In genomic region chr17:49548051-49548505, GRCh38 we compare ENCODE assay signal across 23 cellular contexts. TPM values are rescaled to one million over a fixed set of nuclear protein-coding genes. Genes with fewer than 3 reads are reported as not detected.
DNase-seq lines count a peak whose midpoint lies in the region; ATAC-seq and TF ChIP-seq lines count a peak whose summit lies in the region.
"Had no signal": no experiment of that assay in that cellular context is flagged by ENCODE, and none has a peak within 500 bp of the region (broad histone marks: within the 10 kb centered on the region; RNA-seq: fewer than 3 reads in every experiment).

No MANE protein-coding gene starts in this region.

- intact Hi-C loops in left ventricle myocardium superior (cut with micrococcal nuclease) = loop anchor here (10.0 kb wide), 1 partner anchor 53 kb away; the partner anchor contains the start of gene NGFR

- ATAC-seq in left ventricle myocardium superior = peak; percentile 83
- no peak for ATAC-seq in GM18498 (IDR thresholded peaks at IDR 0.05; ENCODE audit: unreplicated experiment)
- ATAC-seq: activated T-cell treated with anti-CD3 and anti-CD28 coated beads, Interleukin-2, amount 50 U/mL, for 4 hours; stimulated activated naive CD8-positive, alpha-beta T cell treated with anti-CD3 and anti-CD28 coated beads, Interleukin-15, amount 100 ng/mL, for 72 hours had no signal

- POLR2A ChIA-PET in GM10248 (lab: Yijun Ruan, JAX) = no interaction called here

- TF ChIP-seq CTCF in WERI-Rb-1 (IDR thresholded peaks at IDR 0.05; ENCODE audit: low read depth, low read length) (no peak), osteoblast (IDR thresholded peaks at IDR 0.05; ENCODE audit: extremely low read depth, low read depth, low read length) (no peak), GM10248 (IDR thresholded peaks at IDR 0.05; ENCODE audit: control extremely low read depth, extremely low read depth, low read depth, missing control alignments) (no peak)

- no peaks in the 10 kb centered on the region for H3K36me3 ChIP-seq in BLaER1 treated with 17β-estradiol and CSF1 and Interleukin-3, amounts not matched to agents 10 nM and 100 nM
- no peaks in the 10 kb centered on the region for H3K36me3 ChIP-seq in WERI-Rb-1
- H3K36me3 ChIP-seq in osteoblast (ENCODE audit: insufficient read depth, low read length) = no peaks in the 10 kb centered on the region
- H3K36me3 ChIP-seq: tibial artery had no signal

- peaks cover 0 to 11% (median 0%) of the 10 kb centered on the region in 11 experiments; a peak in 2 of 22 replicates for H3K27me3 ChIP-seq in BLaER1 treated with 17β-estradiol and CSF1 and Interleukin-3, amounts not matched to agents 10 nM and 100 nM
- H3K27me3 ChIP-seq in WERI-Rb-1 (ENCODE audit: insufficient read depth, low read depth, severe bottlenecking) (no peaks in the 10 kb centered on the region), osteoblast (ENCODE audit: insufficient read depth, low read length) (peaks cover 24% of the 10 kb centered on the region)
- H3K27me3 ChIP-seq: foreskin keratinocyte had no signal

- no peak overlapping the region for H3K27ac ChIP-seq in BLaER1 treated with 17β-estradiol and CSF1 and Interleukin-3, amounts not matched to agents 10 nM and 100 nM
- H3K27ac ChIP-seq in WERI-Rb-1 (peak overlapping the region; percentile 42; the same call in 1 of the 2 replicates), osteoblast (ENCODE audit: low read depth, low read length) (no peak overlapping the region)
- H3K27ac ChIP-seq: foreskin keratinocyte, skin epidermis, tibial artery had no signal

- peak overlapping the region in 9 of 11 experiments; percentile 29 to 83 (median 75); a peak in 18 of 22 replicates for H3K4me2 ChIP-seq in BLaER1 treated with 17β-estradiol and CSF1 and Interleukin-3, amounts not matched to agents 10 nM and 100 nM
- no peak overlapping the region for H3K4me2 ChIP-seq in osteoblast (ENCODE audit: insufficient read depth, low read length)

- H3K4me3 ChIP-seq in BLaER1 treated with 17β-estradiol and CSF1 and Interleukin-3, amounts not matched to agents 10 nM and 100 nM = no peak overlapping the region
- H3K4me3 ChIP-seq in WERI-Rb-1 (ENCODE audit: low read depth, low read length) (no peak overlapping the region), osteoblast (ENCODE audit: insufficient read depth, low read length) (no peak overlapping the region)
- H3K4me3 ChIP-seq: skin epidermis, tibial artery had no signal

- no peaks in the 10 kb centered on the region; a peak in 1 of 22 replicates for H4K20me1 ChIP-seq in BLaER1 treated with 17β-estradiol and CSF1 and Interleukin-3, amounts not matched to agents 10 nM and 100 nM
- H4K20me1 ChIP-seq in osteoblast (ENCODE audit: insufficient read depth, low read length) = no peaks in the 10 kb centered on the region

- H3K9me3 ChIP-seq in BLaER1 treated with 17β-estradiol and CSF1 and Interleukin-3, amounts not matched to agents 10 nM and 100 nM (replicated peaks in 1 of 11) = peaks cover 11 to 20% (median 17%) of the 10 kb centered on the region in 11 experiments
- no peaks in the 10 kb centered on the region for H3K9me3 ChIP-seq in WERI-Rb-1 (ENCODE audit: severe bottlenecking)
- H3K9me3 ChIP-seq in osteoblast (ENCODE audit: low read depth, low read length) = no peaks in the 10 kb centered on the region
- H3K9me3 ChIP-seq: tibial artery had no signal

- CTCF ChIA-PET in GM10248 (lab: Yijun Ruan, JAX) = interaction anchor here (5.5 kb wide), 1 partner anchor 8 kb away, joined by 40 read pairs; no protein-coding TSS in a partner anchor

- H3K79me2 ChIP-seq in osteoblast (ENCODE audit: insufficient read depth, low read length) = no peaks in the 10 kb centered on the region

- DNase-seq in WERI-Rb-1 (no peak), left ventricle myocardium superior (peak; percentile 64), osteoblast (ENCODE audit: insufficient read length, low spot score, missing footprints) (peak; percentile 63), GM10248 (ENCODE audit: extremely low spot score) (no peak), cortex of kidney (lab: John Stamatoyannopoulos, UW) (no peak), NCI-H82 (lab: John Stamatoyannopoulos, UW) (no peak)
- DNase-seq: activated B cell treated with CpG ODN at 0.5 μM for 24 hours; activated CD4-positive, alpha-beta T cell treated with anti-CD3 and anti-CD28 coated beads, Interleukin-2, amount 50 U/mL, for 1 hour; activated naive CD4-positive, alpha-beta T cell treated with Interleukin-2 at 50 U/mL for 16 hours; activated T-cell treated with anti-CD3 and anti-CD28 coated beads, Interleukin-2, amount 50 U/mL, for 4 hours; foreskin keratinocyte; GDM1; NCI-H2171 treated with DMSO at 0.1 percent for 48 hours; occipital lobe; SHP77 treated with DMSO at 0.1 percent for 48 hours; stimulated activated CD8-positive, alpha-beta memory T cell treated with anti-CD3 and anti-CD28 coated beads, Interleukin-4, amount 100 ng/mL, for 48 hours; stimulated activated naive CD8-positive, alpha-beta T cell treated with anti-CD3 and anti-CD28 coated beads, Interleukin-15, amount 100 ng/mL, for 72 hours had no signal

- H3K9ac ChIP-seq in BLaER1 treated with 17β-estradiol and CSF1 and Interleukin-3, amounts not matched to agents 10 nM and 100 nM = peak overlapping the region in 2 of 11 experiments; percentile 19 to 41; a peak in 2 of 22 replicates

- peaks cover 0 to 53% (median 37%) of the 10 kb centered on the region in 10 experiments; a peak in 16 of 20 replicates for H3K4me1 ChIP-seq in BLaER1 treated with 17β-estradiol and CSF1 and Interleukin-3, amounts not matched to agents 10 nM and 100 nM
- no peaks in the 10 kb centered on the region for H3K4me1 ChIP-seq in osteoblast (ENCODE audit: insufficient read depth, low read length)

- no peak overlapping the region for H2AFZ ChIP-seq in osteoblast (ENCODE audit: low read length)

RNA-seq across cellular contexts. Expression of gene NXPH3, which starts 27.6 kb away (rescaled TPM):
- 3.4 TPM for total RNA-seq in left ventricle myocardium superior
- 1.8 and 3.3 TPM in 2 replicates for total RNA-seq in osteoblast
- total RNA-seq: activated B cell treated with CpG ODN at 0.5 μM for 24 hours, B cell, myocyte had no signal

RNA-seq across cellular contexts. Expression of gene NGFR, which starts 53.0 kb away (rescaled TPM):
- total RNA-seq in left ventricle myocardium superior (4.1 TPM), osteoblast (under 0.01 and 0.29 TPM in 2 replicates)

Comparison
In these comparisons a context has a peak if more than half of its experiments do, and no peak if none do; other contexts are left out.
1. DNase-seq: peak in left ventricle myocardium superior (single experiment) and osteoblast (single experiment); none in WERI-Rb-1 (single experiment), GM10248 (single experiment), cortex of kidney (single experiment) and NCI-H82 (single experiment).